2 cellular contexts compared by ENCODE assay signal in the genomic region with DNA sequence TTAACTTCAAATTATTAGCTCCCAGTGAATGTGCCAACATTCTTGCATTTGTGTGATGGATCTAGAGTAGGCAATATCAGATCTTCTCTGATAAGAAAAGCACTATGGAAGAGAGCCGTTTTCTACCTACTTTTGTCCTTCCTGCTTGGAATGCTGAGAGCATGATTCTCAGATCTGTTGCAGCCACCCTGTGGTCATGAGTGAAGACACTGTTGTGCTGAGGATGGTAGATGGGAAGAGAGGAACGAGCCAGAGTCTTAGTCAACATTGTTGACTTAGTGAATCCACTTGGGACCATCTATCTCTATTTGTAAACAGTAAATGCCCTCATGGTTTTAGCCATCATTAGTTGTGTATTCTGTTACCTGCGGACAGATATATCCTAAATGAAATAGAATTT.
TF ChIP-seq lines count a peak whose summit lies in the region.

No MANE protein-coding gene starts in this region.

TF ChIP-seq in GM23338, 12 proteins besides CTCF, POLR2A, EP300 and RAD21 (continued from another document):
- TF ChIP-seq, protein P1, sequence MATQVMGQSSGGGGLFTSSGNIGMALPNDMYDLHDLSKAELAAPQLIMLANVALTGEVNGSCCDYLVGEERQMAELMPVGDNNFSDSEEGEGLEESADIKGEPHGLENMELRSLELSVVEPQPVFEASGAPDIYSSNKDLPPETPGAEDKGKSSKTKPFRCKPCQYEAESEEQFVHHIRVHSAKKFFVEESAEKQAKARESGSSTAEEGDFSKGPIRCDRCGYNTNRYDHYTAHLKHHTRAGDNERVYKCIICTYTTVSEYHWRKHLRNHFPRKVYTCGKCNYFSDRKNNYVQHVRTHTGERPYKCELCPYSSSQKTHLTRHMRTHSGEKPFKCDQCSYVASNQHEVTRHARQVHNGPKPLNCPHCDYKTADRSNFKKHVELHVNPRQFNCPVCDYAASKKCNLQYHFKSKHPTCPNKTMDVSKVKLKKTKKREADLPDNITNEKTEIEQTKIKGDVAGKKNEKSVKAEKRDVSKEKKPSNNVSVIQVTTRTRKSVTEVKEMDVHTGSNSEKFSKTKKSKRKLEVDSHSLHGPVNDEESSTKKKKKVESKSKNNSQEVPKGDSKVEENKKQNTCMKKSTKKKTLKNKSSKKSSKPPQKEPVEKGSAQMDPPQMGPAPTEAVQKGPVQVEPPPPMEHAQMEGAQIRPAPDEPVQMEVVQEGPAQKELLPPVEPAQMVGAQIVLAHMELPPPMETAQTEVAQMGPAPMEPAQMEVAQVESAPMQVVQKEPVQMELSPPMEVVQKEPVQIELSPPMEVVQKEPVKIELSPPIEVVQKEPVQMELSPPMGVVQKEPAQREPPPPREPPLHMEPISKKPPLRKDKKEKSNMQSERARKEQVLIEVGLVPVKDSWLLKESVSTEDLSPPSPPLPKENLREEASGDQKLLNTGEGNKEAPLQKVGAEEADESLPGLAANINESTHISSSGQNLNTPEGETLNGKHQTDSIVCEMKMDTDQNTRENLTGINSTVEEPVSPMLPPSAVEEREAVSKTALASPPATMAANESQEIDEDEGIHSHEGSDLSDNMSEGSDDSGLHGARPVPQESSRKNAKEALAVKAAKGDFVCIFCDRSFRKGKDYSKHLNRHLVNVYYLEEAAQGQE (IDR thresholded peaks at IDR 0.05; ENCODE audit: unreplicated experiment), result no peak
- TF ChIP-seq ZNF114 (CRISPR knock-in tag; IDR thresholded peaks at IDR 0.05), result no peak
- no peak for TF ChIP-seq POLR2AphosphoS5 (IDR thresholded peaks at IDR 0.05; ENCODE audit: low read depth)
- TF ChIP-seq JUNB (IDR thresholded peaks at IDR 0.05; ENCODE audit: unreplicated experiment), result no peak
- TF ChIP-seq, protein P2, sequence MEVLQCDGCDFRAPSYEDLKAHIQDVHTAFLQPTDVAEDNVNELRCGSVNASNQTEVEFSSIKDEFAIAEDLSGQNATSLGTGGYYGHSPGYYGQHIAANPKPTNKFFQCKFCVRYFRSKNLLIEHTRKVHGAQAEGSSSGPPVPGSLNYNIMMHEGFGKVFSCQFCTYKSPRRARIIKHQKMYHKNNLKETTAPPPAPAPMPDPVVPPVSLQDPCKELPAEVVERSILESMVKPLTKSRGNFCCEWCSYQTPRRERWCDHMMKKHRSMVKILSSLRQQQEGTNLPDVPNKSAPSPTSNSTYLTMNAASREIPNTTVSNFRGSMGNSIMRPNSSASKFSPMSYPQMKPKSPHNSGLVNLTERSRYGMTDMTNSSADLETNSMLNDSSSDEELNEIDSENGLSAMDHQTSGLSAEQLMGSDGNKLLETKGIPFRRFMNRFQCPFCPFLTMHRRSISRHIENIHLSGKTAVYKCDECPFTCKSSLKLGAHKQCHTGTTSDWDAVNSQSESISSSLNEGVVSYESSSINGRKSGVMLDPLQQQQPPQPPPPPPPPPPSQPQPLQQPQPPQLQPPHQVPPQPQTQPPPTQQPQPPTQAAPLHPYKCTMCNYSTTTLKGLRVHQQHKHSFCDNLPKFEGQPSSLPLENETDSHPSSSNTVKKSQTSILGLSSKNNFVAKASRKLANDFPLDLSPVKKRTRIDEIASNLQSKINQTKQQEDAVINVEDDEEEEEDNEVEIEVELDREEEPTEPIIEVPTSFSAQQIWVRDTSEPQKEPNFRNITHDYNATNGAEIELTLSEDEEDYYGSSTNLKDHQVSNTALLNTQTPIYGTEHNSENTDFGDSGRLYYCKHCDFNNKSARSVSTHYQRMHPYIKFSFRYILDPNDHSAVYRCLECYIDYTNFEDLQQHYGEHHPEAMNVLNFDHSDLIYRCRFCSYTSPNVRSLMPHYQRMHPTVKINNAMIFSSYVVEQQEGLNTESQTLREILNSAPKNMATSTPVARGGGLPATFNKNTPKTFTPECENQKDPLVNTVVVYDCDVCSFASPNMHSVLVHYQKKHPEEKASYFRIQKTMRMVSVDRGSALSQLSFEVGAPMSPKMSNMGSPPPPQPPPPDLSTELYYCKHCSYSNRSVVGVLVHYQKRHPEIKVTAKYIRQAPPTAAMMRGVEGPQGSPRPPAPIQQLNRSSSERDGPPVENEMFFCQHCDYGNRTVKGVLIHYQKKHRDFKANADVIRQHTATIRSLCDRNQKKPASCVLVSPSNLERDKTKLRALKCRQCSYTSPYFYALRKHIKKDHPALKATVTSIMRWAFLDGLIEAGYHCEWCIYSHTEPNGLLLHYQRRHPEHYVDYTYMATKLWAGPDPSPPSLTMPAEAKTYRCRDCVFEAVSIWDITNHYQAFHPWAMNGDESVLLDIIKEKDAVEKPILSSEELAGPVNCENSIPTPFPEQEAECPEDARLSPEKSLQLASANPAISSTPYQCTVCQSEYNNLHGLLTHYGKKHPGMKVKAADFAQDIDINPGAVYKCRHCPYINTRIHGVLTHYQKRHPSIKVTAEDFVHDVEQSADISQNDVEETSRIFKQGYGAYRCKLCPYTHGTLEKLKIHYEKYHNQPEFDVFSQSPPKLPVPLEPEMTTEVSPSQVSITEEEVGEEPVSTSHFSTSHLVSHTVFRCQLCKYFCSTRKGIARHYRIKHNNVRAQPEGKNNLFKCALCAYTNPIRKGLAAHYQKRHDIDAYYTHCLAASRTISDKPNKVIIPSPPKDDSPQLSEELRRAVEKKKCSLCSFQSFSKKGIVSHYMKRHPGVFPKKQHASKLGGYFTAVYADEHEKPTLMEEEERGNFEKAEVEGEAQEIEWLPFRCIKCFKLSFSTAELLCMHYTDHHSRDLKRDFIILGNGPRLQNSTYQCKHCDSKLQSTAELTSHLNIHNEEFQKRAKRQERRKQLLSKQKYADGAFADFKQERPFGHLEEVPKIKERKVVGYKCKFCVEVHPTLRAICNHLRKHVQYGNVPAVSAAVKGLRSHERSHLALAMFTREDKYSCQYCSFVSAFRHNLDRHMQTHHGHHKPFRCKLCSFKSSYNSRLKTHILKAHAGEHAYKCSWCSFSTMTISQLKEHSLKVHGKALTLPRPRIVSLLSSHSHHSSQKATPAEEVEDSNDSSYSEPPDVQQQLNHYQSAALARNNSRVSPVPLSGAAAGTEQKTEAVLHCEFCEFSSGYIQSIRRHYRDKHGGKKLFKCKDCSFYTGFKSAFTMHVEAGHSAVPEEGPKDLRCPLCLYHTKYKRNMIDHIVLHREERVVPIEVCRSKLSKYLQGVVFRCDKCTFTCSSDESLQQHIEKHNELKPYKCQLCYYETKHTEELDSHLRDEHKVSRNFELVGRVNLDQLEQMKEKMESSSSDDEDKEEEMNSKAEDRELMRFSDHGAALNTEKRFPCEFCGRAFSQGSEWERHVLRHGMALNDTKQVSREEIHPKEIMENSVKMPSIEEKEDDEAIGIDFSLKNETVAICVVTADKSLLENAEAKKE (CRISPR knock-in tag; IDR thresholded peaks at IDR 0.05), result no peak
- no peak for TF ChIP-seq EZH2phosphoT487 (IDR thresholded peaks at IDR 0.05; ENCODE audit: unreplicated experiment)
- no peak for TF ChIP-seq NANOG (IDR thresholded peaks at IDR 0.05; ENCODE audit: borderline replicate concordance)
- no peak for TF ChIP-seq ZNF331 (CRISPR knock-in tag; IDR thresholded peaks at IDR 0.05; ENCODE audit: low read depth)

TF ChIP-seq in SK-N-SH treated with all-trans-retinoic acid at 6 μM for 48 hours, 23 proteins besides CTCF, POLR2A, EP300 and RAD21 (continued from another document):
- no peak for TF ChIP-seq OSR1 (CRISPR knock-in tag; IDR thresholded peaks at IDR 0.05)
- TF ChIP-seq TCF4 (CRISPR knock-in tag; IDR thresholded peaks at IDR 0.05; ENCODE audit: borderline replicate concordance), result no peak
- TF ChIP-seq ZNF8 (CRISPR knock-in tag; IDR thresholded peaks at IDR 0.05), result no peak
